ENCODE assay signal across 20 cellular contexts in the genomic region with DNA sequence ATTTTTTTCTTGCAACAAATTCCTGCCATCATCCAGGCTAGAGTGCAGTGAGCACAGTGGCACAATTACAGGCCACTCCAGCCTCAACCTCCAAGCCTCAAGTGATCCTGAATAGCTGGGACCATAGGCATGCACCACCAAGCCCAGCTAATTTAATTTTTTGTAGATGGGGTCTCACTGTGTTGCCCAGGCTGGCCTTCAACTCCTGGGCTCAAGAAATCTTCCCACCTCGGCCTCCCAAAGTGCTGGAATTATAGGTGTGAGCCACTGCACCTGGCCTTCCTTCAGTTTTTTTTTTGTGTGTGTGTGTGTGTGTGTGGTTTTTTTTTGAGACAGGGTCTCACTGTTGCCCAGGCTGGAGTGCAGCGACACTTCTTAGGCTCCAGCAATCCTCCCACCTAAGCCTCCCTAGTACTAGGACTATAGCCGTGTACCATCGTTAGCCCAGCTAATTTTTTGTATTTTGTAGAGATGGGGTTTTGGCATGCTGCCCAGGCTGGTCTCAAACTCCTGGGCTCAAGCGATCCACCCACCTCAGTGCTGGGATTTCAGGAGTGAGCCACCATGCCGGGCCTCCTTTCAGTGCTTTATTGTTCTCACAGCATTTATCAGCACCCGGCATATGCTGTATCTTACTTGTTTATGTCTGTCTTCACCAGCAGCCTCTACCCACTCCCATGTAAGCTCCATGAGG. TPM values are rescaled to one million over a fixed set of nuclear protein-coding genes. Genes with fewer than 3 reads are reported as not detected.
DNase-seq lines count a peak whose midpoint lies in the region; ATAC-seq, FAIRE-seq and TF ChIP-seq lines count a peak whose summit lies in the region.
"Had no signal": no experiment of that assay in that cellular context is flagged by ENCODE, and none has a peak within 500 bp of the region (broad histone marks: within the 10 kb centered on the region; RNA-seq: fewer than 3 reads in every experiment).

No MANE protein-coding gene starts in this region.

- H3K27me3 ChIP-seq in keratinocyte (ENCODE audit: control insufficient read depth, extremely low read depth, insufficient read depth, low read length) (no peaks in the 10 kb centered on the region), stomach (no peaks in the 10 kb centered on the region)
- H3K27me3 ChIP-seq: hepatocyte, vagina had no signal

- H3K36me3 Mint-ChIP-seq in activated naive CD8-positive, alpha-beta T cell treated with anti-CD3 and anti-CD28 coated beads, Interleukin-2, amount 50 U/mL, for 24 hours (ENCODE audit: low read depth): no peaks in the 10 kb centered on the region
- peaks cover 2% of the 10 kb centered on the region for H3K36me3 Mint-ChIP-seq in activated naive CD8-positive, alpha-beta T cell treated with anti-CD3 and anti-CD28 coated beads for 36 hours

- intact Hi-C loops in stomach (cut with DNase I; ENCODE audit: low total_unique reads): no loop called here

- no peak for TF ChIP-seq EP300 in stomach (IDR thresholded peaks at IDR 0.05)

- no peaks in the 10 kb centered on the region for H3K79me2 ChIP-seq in keratinocyte (ENCODE audit: control insufficient read depth, insufficient read depth, low read length)
- H3K79me2 ChIP-seq: hepatocyte had no signal

- H4K20me1 ChIP-seq in keratinocyte (ENCODE audit: control insufficient read depth, extremely low read depth, insufficient read depth, low read length): no peaks in the 10 kb centered on the region

- WGBS in stomach, 5 donors: 69 to 82% (median 73%) methylated on average over 7 of the region's 7 CpGs

- H3K4me2 ChIP-seq in keratinocyte (ENCODE audit: control insufficient read depth, extremely low read depth, insufficient read depth, low read depth, low read length): peak overlapping the region; percentile 45
- H3K4me2 ChIP-seq: hepatocyte had no signal

- H3K27ac ChIP-seq in RWPE1: peak overlapping the region; percentile 88
- H3K27ac ChIP-seq in keratinocyte (ENCODE audit: control insufficient read depth, insufficient read depth, low read length): peak overlapping the region; percentile 77
- no peak overlapping the region for H3K27ac ChIP-seq in stomach
- H3K27ac ChIP-seq: hepatocyte, vagina had no signal

- H3K4me1 ChIP-seq in keratinocyte (ENCODE audit: control insufficient read depth, extremely low read depth, insufficient read depth, low read length): peaks cover 19% of the 10 kb centered on the region
- peaks cover 0 to 5% (median 0%) of the 10 kb centered on the region in 4 donors for H3K4me1 ChIP-seq in stomach

- H3K27me3 Mint-ChIP-seq in activated naive CD8-positive, alpha-beta T cell treated with anti-CD3 and anti-CD28 coated beads, Interleukin-2, amount 50 U/mL, for 24 hours: no peaks in the 10 kb centered on the region
- no peaks in the 10 kb centered on the region for H3K27me3 Mint-ChIP-seq in activated naive CD8-positive, alpha-beta T cell treated with anti-CD3 and anti-CD28 coated beads for 36 hours
- H3K27me3 Mint-ChIP-seq: activated B cell treated with CpG ODN at 0.5 μM for 24 hours; stimulated activated naive CD8-positive, alpha-beta T cell treated with anti-CD3 and anti-CD28 coated beads, Interleukin-15, amount 100 ng/mL, for 72 hours had no signal

- POLR2A ChIA-PET in RWPE1 (lab: Yijun Ruan, JAX; ENCODE audit: low non-redundant PET): interaction anchor here (1.4 kb wide), 1 partner anchor 10 kb away, joined by 5 read pairs; a partner anchor contains a TSS

- H3K4me1 Mint-ChIP-seq in activated naive CD8-positive, alpha-beta T cell treated with anti-CD3 and anti-CD28 coated beads, Interleukin-2, amount 50 U/mL, for 24 hours: peaks cover 8% of the 10 kb centered on the region
- peaks cover 4% of the 10 kb centered on the region for H3K4me1 Mint-ChIP-seq in activated naive CD8-positive, alpha-beta T cell treated with anti-CD3 and anti-CD28 coated beads for 36 hours

- no peak for FAIRE-seq in keratinocyte (lab: Jason Lieb, UNC)
- FAIRE-seq: GM12892, HepG2 had no signal

- H3K9me3 ChIP-seq in keratinocyte (ENCODE audit: control insufficient read depth, low read depth, low read length): no peaks in the 10 kb centered on the region
- H3K9me3 ChIP-seq in stomach: no peaks in the 10 kb centered on the region
- H3K9me3 ChIP-seq: vagina had no signal

- no peak for TF ChIP-seq POLR2A in stomach (IDR thresholded peaks at IDR 0.05)

- H3K36me3 ChIP-seq in keratinocyte (ENCODE audit: control insufficient read depth in 2 of 2, extremely low read depth in 1 of 2, insufficient read depth in 2 of 2, low read length in 2 of 2) (peaks cover 0 to 8% of the 10 kb centered on the region in 2 experiments), stomach (peaks cover 10 to 55% (median 45%) of the 10 kb centered on the region in 4 donors)

- DNase-seq in activated naive CD8-positive, alpha-beta T cell treated with anti-CD3 and anti-CD28 coated beads, Interleukin-2, amount 50 U/mL, for 24 hours: no peak
- no peak for DNase-seq in activated naive CD8-positive, alpha-beta T cell treated with anti-CD3 and anti-CD28 coated beads for 36 hours
- DNase-seq in RWPE1 (ENCODE audit: low spot score) (no peak), keratinocyte (ENCODE audit: low read depth, low spot score) (no peak), stomach (no peak), DMS53 treated with DMSO at 0.1 percent for 48 hours (lab: John Stamatoyannopoulos, UW; ENCODE audit: unreplicated experiment) (no peak)
- DNase-seq in activated CD4-positive, CD25-positive, alpha-beta regulatory T cell treated with anti-CD3 and anti-CD28 coated beads, Interleukin-2, amount 50 U/mL, for 72 hours: no peak
- DNase-seq: activated B cell treated with CpG ODN at 0.5 μM for 24 hours; mesendoderm; retina; SIG-M5; stimulated activated CD4-positive, alpha-beta T cell treated with anti-CD3 and anti-CD28 coated beads, Interleukin-15, amount 100 ng/mL, for 24 hours; stimulated activated naive CD8-positive, alpha-beta T cell treated with anti-CD3 and anti-CD28 coated beads, Interleukin-15, amount 100 ng/mL, for 72 hours had no signal

- TF ChIP-seq CTCF in RWPE1 (conservative IDR thresholded peaks at IDR 0.05; ENCODE audit: low read depth) (no peak), keratinocyte (optimal IDR thresholded peaks at IDR 0.05 in 1 of 3, IDR thresholded peaks at IDR 0.05 in 1 of 3, conservative IDR thresholded peaks at IDR 0.05 in 1 of 3; ENCODE audit: extremely low read depth in 1 of 3, insufficient read depth in 2 of 3, low read length in 3 of 3) (no peak), stomach (IDR thresholded peaks at IDR 0.05) (no peak)

- peak overlapping the region; percentile 21 for H3K27ac Mint-ChIP-seq in activated naive CD8-positive, alpha-beta T cell treated with anti-CD3 and anti-CD28 coated beads, Interleukin-2, amount 50 U/mL, for 24 hours
- no peak overlapping the region for H3K27ac Mint-ChIP-seq in activated naive CD8-positive, alpha-beta T cell treated with anti-CD3 and anti-CD28 coated beads for 36 hours
- H3K27ac Mint-ChIP-seq: activated B cell treated with CpG ODN at 0.5 μM for 24 hours; activated T-helper 2 cell treated with anti-CD3 and anti-CD28 coated beads, Interferon-gamma antibody, Interleukin-2, Interleukin-4, amounts not matched to agents 10 μg/mL and 5 μg/mL and 100 μg/mL, durations not matched to agents 14 hours and 24 hours and 36 hours; T-helper 1 cell treated with Interleukin-12 subunit alpha and Interleukin-12 subunit beta and Interleukin-4 antibody, amounts not matched to agents 30 μg/mL and 1 μg/mL, for 36 hours had no signal

- H2AFZ ChIP-seq in keratinocyte (ENCODE audit: control insufficient read depth, low read length): peak overlapping the region; percentile 32
- H2AFZ ChIP-seq: hepatocyte had no signal

- no peak for ATAC-seq in activated naive CD8-positive, alpha-beta T cell treated with anti-CD3 and anti-CD28 coated beads, Interleukin-2, amount 50 U/mL, for 24 hours
- ATAC-seq in HG02588 (IDR thresholded peaks at IDR 0.05; ENCODE audit: unreplicated experiment): no peak
- ATAC-seq: HepG2; stimulated activated naive CD8-positive, alpha-beta T cell treated with anti-CD3 and anti-CD28 coated beads, Interleukin-15, amount 100 ng/mL, for 72 hours had no signal

- peak overlapping the region in 1 of 3 experiments; percentile 11 for H3K4me3 ChIP-seq in keratinocyte (ENCODE audit: control insufficient read depth in 2 of 3, extremely low read depth in 1 of 3, insufficient read depth in 2 of 3, low read depth in 1 of 3, low read length in 3 of 3)
- no peak overlapping the region for H3K4me3 ChIP-seq in stomach
- H3K4me3 ChIP-seq: hepatocyte, vagina had no signal

- no peaks in the 10 kb centered on the region for H3K9me1 ChIP-seq in keratinocyte (ENCODE audit: control insufficient read depth, extremely low read depth, insufficient read depth, low read length)

- CTCF ChIA-PET in RWPE1 (lab: Yijun Ruan, JAX): interaction anchor here (0.7 kb wide), 1 partner anchor 18 kb away, joined by 3 read pairs; no protein-coding TSS in a partner anchor

- H3K9me3 Mint-ChIP-seq in activated naive CD8-positive, alpha-beta T cell treated with anti-CD3 and anti-CD28 coated beads, Interleukin-2, amount 50 U/mL, for 24 hours: no peaks in the 10 kb centered on the region
- H3K9me3 Mint-ChIP-seq in activated naive CD8-positive, alpha-beta T cell treated with anti-CD3 and anti-CD28 coated beads for 36 hours: no peaks in the 10 kb centered on the region
- H3K9me3 Mint-ChIP-seq: activated B cell treated with CpG ODN at 0.5 μM for 24 hours; activated T-helper 2 cell treated with anti-CD3 and anti-CD28 coated beads, Interferon-gamma antibody, Interleukin-2, Interleukin-4, amounts not matched to agents 10 μg/mL and 5 μg/mL and 100 μg/mL, durations not matched to agents 14 hours and 24 hours and 36 hours; stimulated activated naive CD8-positive, alpha-beta T cell treated with anti-CD3 and anti-CD28 coated beads, Interleukin-15, amount 100 ng/mL, for 72 hours; T-helper 1 cell treated with Interleukin-12 subunit alpha and Interleukin-12 subunit beta and Interleukin-4 antibody, amounts not matched to agents 30 μg/mL and 1 μg/mL, for 36 hours had no signal

- H3K4me3 Mint-ChIP-seq in activated naive CD8-positive, alpha-beta T cell treated with anti-CD3 and anti-CD28 coated beads, Interleukin-2, amount 50 U/mL, for 24 hours: no peak overlapping the region
- no peak overlapping the region for H3K4me3 Mint-ChIP-seq in activated naive CD8-positive, alpha-beta T cell treated with anti-CD3 and anti-CD28 coated beads for 36 hours
- H3K4me3 Mint-ChIP-seq: activated B cell treated with CpG ODN at 0.5 μM for 24 hours; stimulated activated naive CD8-positive, alpha-beta T cell treated with anti-CD3 and anti-CD28 coated beads, Interleukin-15, amount 100 ng/mL, for 72 hours; T-helper 1 cell treated with Interleukin-12 subunit alpha and Interleukin-12 subunit beta and Interleukin-4 antibody, amounts not matched to agents 30 μg/mL and 1 μg/mL, for 36 hours had no signal

- H3K9ac ChIP-seq in keratinocyte (ENCODE audit: control insufficient read depth, extremely low read depth, insufficient read depth, low read length): peak overlapping the region; percentile 10

- dilution Hi-C loops in keratinocyte (cut with MboI; ENCODE audit: extremely low pct_ligation_motif_present, low sequenced_read_pairs): no loop called here

RNA-seq across cellular contexts. Expression of a gene that starts 5.9 kb away (rescaled TPM):
- under 1 TPM; 0.54 to 0.60 TPM for total RNA-seq in activated naive CD8-positive, alpha-beta T cell treated with anti-CD3 and anti-CD28 coated beads for 36 hours
- 0.02 to 0.03 TPM (median 0.03 TPM) in 3 replicates for polyA plus RNA-seq in keratinocyte
- 0.29 TPM for polyA plus RNA-seq in keratinocyte (2011; ENCODE audit: low read depth)
- 0.04 TPM in 1 of 2 replicates, not detected in the other for polyA plus RNA-seq in keratinocyte (2011; cell fraction: cytosol; rRNA removed)
- polyA plus RNA-seq in keratinocyte (2011; cell fraction: nucleus; rRNA removed): 0.31 and 0.53 TPM in 2 replicates
- 0.21 and 0.41 TPM in 2 replicates for polyA plus RNA-seq in keratinocyte (2012; ENCODE audit: low replicate concordance)
- not detected in 3 replicates for polyA minus RNA-seq in keratinocyte
- polyA minus RNA-seq in keratinocyte (2011; cell fraction: cytosol; rRNA and poly(A)+ RNA removed): not detected
- not detected in 2 replicates for polyA minus RNA-seq in keratinocyte (2011; cell fraction: nucleus; rRNA and poly(A)+ RNA removed)
- total RNA-seq in stomach: not detected
- polyA plus RNA-seq in stomach: under 1 TPM in 2 of 3 donors, not detected in 1; 0.45 to 0.50 TPM

RNA-seq across cellular contexts. Expression of a gene that starts 9.6 kb away (rescaled TPM):
- total RNA-seq in activated naive CD8-positive, alpha-beta T cell treated with anti-CD3 and anti-CD28 coated beads for 36 hours: 10 to 100 TPM; 11.7 to 14.9 TPM
- polyA plus RNA-seq in keratinocyte (6.4 to 10.6 TPM (median 8.3 TPM) in 3 replicates), stomach (10 to 100 TPM; 13.7 to 18.2 (median 14.9) TPM)
- polyA plus RNA-seq in keratinocyte (2011; ENCODE audit: low read depth): 5.2 TPM
- 8.0 and 13.6 TPM in 2 replicates for polyA plus RNA-seq in keratinocyte (2011; cell fraction: cytosol; rRNA removed)
- 5.0 and 8.7 TPM in 2 replicates for polyA plus RNA-seq in keratinocyte (2011; cell fraction: nucleus; rRNA removed)
- polyA plus RNA-seq in keratinocyte (2012; ENCODE audit: low replicate concordance): 8.5 and 11.8 TPM in 2 replicates
- polyA minus RNA-seq in keratinocyte: 4.3 to 7.6 TPM (median 5.7 TPM) in 3 replicates
- 4.2 TPM for polyA minus RNA-seq in keratinocyte (2011; cell fraction: cytosol; rRNA and poly(A)+ RNA removed)
- polyA minus RNA-seq in keratinocyte (2011; cell fraction: nucleus; rRNA and poly(A)+ RNA removed): 3.9 and 4.9 TPM in 2 replicates
- 10 to 100 TPM in 3 of 5 donors, 1 to 10 TPM in 1, not detected in 1; 4.2 to 21.6 (median 15.9) TPM for total RNA-seq in stomach

RNA-seq across cellular contexts. Expression of a gene that starts 10.1 kb away (rescaled TPM):
- total RNA-seq in activated naive CD8-positive, alpha-beta T cell treated with anti-CD3 and anti-CD28 coated beads for 36 hours: 10 to 100 TPM; 19.8 to 24.6 TPM
- polyA plus RNA-seq in keratinocyte (12.9 to 18.0 TPM (median 13.3 TPM) in 3 replicates), stomach (1 to 10 TPM; 2.0 to 4.9 (median 2.6) TPM)
- 7.3 TPM for polyA plus RNA-seq in keratinocyte (2011; ENCODE audit: low read depth)
- 10.2 and 15.9 TPM in 2 replicates for polyA plus RNA-seq in keratinocyte (2011; cell fraction: cytosol; rRNA removed)
- polyA plus RNA-seq in keratinocyte (2011; cell fraction: nucleus; rRNA removed): 43.7 and 47.2 TPM in 2 replicates
- 6.5 and 9.7 TPM in 2 replicates for polyA plus RNA-seq in keratinocyte (2012; ENCODE audit: low replicate concordance)
- polyA minus RNA-seq in keratinocyte: 19.3 to 25.6 TPM (median 19.6 TPM) in 3 replicates
- 12.9 TPM for polyA minus RNA-seq in keratinocyte (2011; cell fraction: cytosol; rRNA and poly(A)+ RNA removed)
- 20.4 and 33.0 TPM in 2 replicates for polyA minus RNA-seq in keratinocyte (2011; cell fraction: nucleus; rRNA and poly(A)+ RNA removed)
- 10 to 100 TPM in 4 of 5 donors, 1 to 10 TPM in 1; 5.3 to 57.1 (median 25.3) TPM for total RNA-seq in stomach

RNA-seq across cellular contexts. Expression of a gene that starts 13.4 kb away (rescaled TPM):
- 10 to 100 TPM; 16.8 to 19.7 TPM for total RNA-seq in activated naive CD8-positive, alpha-beta T cell treated with anti-CD3 and anti-CD28 coated beads for 36 hours
- polyA plus RNA-seq in keratinocyte: 13.9 to 15.8 TPM (median 15.0 TPM) in 3 replicates
- 1.5 TPM for polyA plus RNA-seq in keratinocyte (2011; ENCODE audit: low read depth)
- 8.3 and 21.5 TPM in 2 replicates for polyA plus RNA-seq in keratinocyte (2011; cell fraction: cytosol; rRNA removed)
- polyA plus RNA-seq in keratinocyte (2011; cell fraction: nucleus; rRNA removed): 10.7 and 14.3 TPM in 2 replicates
- 6.5 and 26.5 TPM in 2 replicates for polyA plus RNA-seq in keratinocyte (2012; ENCODE audit: low replicate concordance)
- polyA minus RNA-seq in keratinocyte: 1.2 to 7.4 TPM (median 4.7 TPM) in 3 replicates
- 9.4 TPM for polyA minus RNA-seq in keratinocyte (2011; cell fraction: cytosol; rRNA and poly(A)+ RNA removed)
- 2.1 and 6.4 TPM in 2 replicates for polyA minus RNA-seq in keratinocyte (2011; cell fraction: nucleus; rRNA and poly(A)+ RNA removed)
- total RNA-seq in stomach: 10 to 100 TPM in 4 of 5 donors, 1 to 10 TPM in 1; 7.8 to 72.7 (median 11.2) TPM
- 10 to 100 TPM; 30.9 to 47.9 (median 42.8) TPM for polyA plus RNA-seq in stomach

RNA-seq across cellular contexts. Expression of a gene that starts 30.4 kb away (rescaled TPM):
- total RNA-seq in activated naive CD8-positive, alpha-beta T cell treated with anti-CD3 and anti-CD28 coated beads for 36 hours: 10 to 100 TPM; 14.3 to 16.8 TPM
- polyA plus RNA-seq in keratinocyte (14.5 to 19.2 TPM (median 16.0 TPM) in 3 replicates), stomach (10 to 100 TPM in 2 of 3 donors, 1 to 10 TPM in 1; 8.0 to 16.8 (median 15.7) TPM)
- 0.45 TPM for polyA plus RNA-seq in keratinocyte (2011; ENCODE audit: low read depth)
- polyA plus RNA-seq in keratinocyte (2011; cell fraction: cytosol; rRNA removed): 11.0 and 14.1 TPM in 2 replicates
- polyA plus RNA-seq in keratinocyte (2011; cell fraction: nucleus; rRNA removed): 5.1 and 6.4 TPM in 2 replicates
- 2.8 and 13.2 TPM in 2 replicates for polyA plus RNA-seq in keratinocyte (2012; ENCODE audit: low replicate concordance)
- polyA minus RNA-seq in keratinocyte: 11.4 to 22.7 TPM (median 12.8 TPM) in 3 replicates
- polyA minus RNA-seq in keratinocyte (2011; cell fraction: cytosol; rRNA and poly(A)+ RNA removed): 10.6 TPM
- 1.5 and 1.6 TPM in 2 replicates for polyA minus RNA-seq in keratinocyte (2011; cell fraction: nucleus; rRNA and poly(A)+ RNA removed)
- total RNA-seq in stomach: 10 to 100 TPM in 1 of 5 donors, 1 to 10 TPM in 2, under 1 TPM in 1, not detected in 1; 0.14 to 18.7 (median 4.3) TPM

Comparison
In these comparisons a context has a peak if more than half of its experiments do, and no peak if none do; other contexts are left out.
1. H3K27ac ChIP-seq: peak in RWPE1 (single experiment) and keratinocyte (single experiment); none in stomach (0 of 5).